Comparison of ENCODE assay signal across 15 cellular contexts in genomic region chr11:61082161-61082870, GRCh38. TPM values are rescaled to one million over a fixed set of nuclear protein-coding genes. Genes with fewer than 3 reads are reported as not detected.
DNase-seq lines count a peak whose midpoint lies in the region; ATAC-seq lines count a peak whose summit lies in the region.
"Had no signal": no experiment of that assay in that cellular context is flagged by ENCODE, and none has a peak within 500 bp of the region (broad histone marks: within the 10 kb centered on the region; RNA-seq: fewer than 3 reads in every experiment).

No MANE protein-coding gene starts in this region.

- no peaks in the 10 kb centered on the region for H3K36me3 ChIP-seq in HAP-1 (replicated peaks)

- H3K27ac ChIP-seq in skin epidermis: peak overlapping the region in 12 of 21 experiments; percentile 12 to 88 (median 66)

- no peaks in the 10 kb centered on the region for H3K4me1 ChIP-seq in HAP-1

- H3K27ac Mint-ChIP-seq in activated T-cell treated with anti-CD3 and anti-CD28 coated beads, Interleukin-2, amount 50 U/mL, for 72 hours: peak overlapping the region; percentile 76

- in situ Hi-C loops in HAP-1 (cut with MboI; ENCODE audit: low sequenced_read_pairs): no loop called here

- no peaks in the 10 kb centered on the region for H3K9me3 Mint-ChIP-seq in activated T-cell treated with anti-CD3 and anti-CD28 coated beads, Interleukin-2, amount 50 U/mL, for 4 hours
- H3K9me3 Mint-ChIP-seq in activated T-cell treated with anti-CD3 and anti-CD28 coated beads, Interleukin-2, amount 50 U/mL, for 72 hours: peaks cover 3% of the 10 kb centered on the region in 2 donors

- no peaks in the 10 kb centered on the region; the same call in 1 of the 2 replicates for H3K27me3 ChIP-seq in HAP-1 (ENCODE audit: low read depth)

- H3K9me3 ChIP-seq in HAP-1: no peaks in the 10 kb centered on the region

- DNase-seq in activated T-cell treated with anti-CD3 and anti-CD28 coated beads, Interleukin-2, amount 50 U/mL, for 4 hours: no peak
- DNase-seq in activated T-cell treated with anti-CD3 and anti-CD28 coated beads, Interleukin-2, amount 50 U/mL, for 1 hour: no peak
- DNase-seq in NCI-H226 (peak; percentile 4), COLO668 (lab: John Stamatoyannopoulos, UW; ENCODE audit: unreplicated experiment) (no peak), HAP-1 (ENCODE audit: low spot score in 2 of 2) (no peak)
- no peak for DNase-seq in activated T-cell treated with anti-CD3 and anti-CD28 coated beads, Interleukin-2, amount 50 U/mL, for 72 hours
- DNase-seq: activated gamma-delta T cell treated with Interleukin-2 at 50 U/mL for 16 hours, DMS79, NCI-H1417 treated with DMSO at 0.1 percent for 48 hours, NCI-H510A treated with DMSO at 0.1 percent for 48 hours, SHP77 had no signal

- H3K4me3 ChIP-seq in skin epidermis (no peak overlapping the region), HAP-1 (no peak overlapping the region)

- H3K4me1 Mint-ChIP-seq in activated T-cell treated with anti-CD3 and anti-CD28 coated beads, Interleukin-2, amount 50 U/mL, for 4 hours (ENCODE audit: low read depth): peaks cover 68% of the 10 kb centered on the region
- H3K4me1 Mint-ChIP-seq in activated T-cell treated with anti-CD3 and anti-CD28 coated beads, Interleukin-2, amount 50 U/mL, for 72 hours (ENCODE audit: low read depth): peaks cover 71% of the 10 kb centered on the region

- peaks cover 6% of the 10 kb centered on the region for H3K36me3 Mint-ChIP-seq in activated T-cell treated with anti-CD3 and anti-CD28 coated beads, Interleukin-2, amount 50 U/mL, for 4 hours (ENCODE audit: insufficient read depth)
- H3K36me3 Mint-ChIP-seq in activated T-cell treated with anti-CD3 and anti-CD28 coated beads, Interleukin-2, amount 50 U/mL, for 72 hours (ENCODE audit: insufficient read depth in 2 of 2): peaks cover 9 to 11% of the 10 kb centered on the region in 2 donors

- H3K27me3 Mint-ChIP-seq in activated T-cell treated with anti-CD3 and anti-CD28 coated beads, Interleukin-2, amount 50 U/mL, for 4 hours (ENCODE audit: low read depth): no peaks in the 10 kb centered on the region
- no peaks in the 10 kb centered on the region for H3K27me3 Mint-ChIP-seq in activated T-cell treated with anti-CD3 and anti-CD28 coated beads, Interleukin-2, amount 50 U/mL, for 72 hours (ENCODE audit: low read depth)

- peak overlapping the region; percentile 62 for H3K4me3 Mint-ChIP-seq in activated T-cell treated with anti-CD3 and anti-CD28 coated beads, Interleukin-2, amount 50 U/mL, for 4 hours
- H3K4me3 Mint-ChIP-seq in activated T-cell treated with anti-CD3 and anti-CD28 coated beads, Interleukin-2, amount 50 U/mL, for 72 hours: peak overlapping the region; percentile 81 to 83

- no peak for ATAC-seq in activated T-cell treated with anti-CD3 and anti-CD28 coated beads, Interleukin-2, amount 50 U/mL, for 4 hours
- peak in 1 of 2 donors; percentile 8 for ATAC-seq in activated T-cell treated with anti-CD3 and anti-CD28 coated beads, Interleukin-2, amount 50 U/mL, for 72 hours (replicated peaks in 1 of 2)
- no peak for ATAC-seq in HG02571 (IDR thresholded peaks at IDR 0.05; ENCODE audit: unreplicated experiment)

RNA-seq across cellular contexts. Expression of gene CD5, which starts 20.0 kb away (rescaled TPM):
- total RNA-seq in activated T-cell treated with anti-CD3 and anti-CD28 coated beads, Interleukin-2, amount 50 U/mL, for 4 hours: 100 to 1,000 TPM; 318 to 420 (median 359) TPM
- 100 to 1,000 TPM; 285 to 317 TPM for total RNA-seq in activated T-cell treated with anti-CD3 and anti-CD28 coated beads, Interleukin-2, amount 50 U/mL, for 72 hours
- total RNA-seq: glomerular endothelial cell, pulmonary artery endothelial cell had no signal
